ENCODE assay signal across 13 cellular contexts in the genomic region with DNA sequence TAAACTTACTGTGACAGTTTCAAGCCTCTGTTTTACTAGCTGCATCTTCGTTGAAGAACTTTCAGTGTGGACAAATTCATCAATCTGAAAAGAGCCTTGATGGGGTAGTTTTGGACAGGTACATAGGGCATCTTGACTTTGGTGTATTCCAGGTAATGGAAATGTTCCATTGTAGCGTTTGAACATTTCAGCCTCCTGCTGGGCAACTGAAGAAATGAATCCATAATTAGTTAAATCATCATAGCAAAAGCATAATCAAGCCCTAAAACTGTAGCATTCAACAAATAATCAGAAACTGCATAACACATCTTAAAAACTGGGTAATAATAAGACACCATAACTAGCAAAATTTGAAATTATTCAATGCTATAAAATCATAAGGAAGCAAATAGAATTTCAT.
DNase-seq lines count a peak whose midpoint lies in the region; ATAC-seq, FAIRE-seq and TF ChIP-seq lines count a peak whose summit lies in the region.
"Had no signal": no experiment of that assay in that cellular context is flagged by ENCODE, and none has a peak within 500 bp of the region (broad histone marks: within the 10 kb centered on the region; RNA-seq: fewer than 3 reads in every experiment).

No MANE protein-coding gene starts in this region.

- 92% methylated on average over 2 of the region's 2 CpGs for WGBS in HepG2 (ENCODE audit: low lambda C conversion rate)

- DNase-seq in CD14-positive monocyte (ENCODE audit: low spot score) (no peak), HT1080 (ENCODE audit: low read depth) (peak; percentile 1), astrocyte of the cerebellum (ENCODE audit: low read depth) (no peak), HepG2 (ENCODE audit: low spot score) (peak; percentile 3), MG63 (no peak)
- no peak for DNase-seq in activated CD4-positive, alpha-beta T cell treated with anti-CD3 and anti-CD28 coated beads for 36 hours
- DNase-seq: activated T-cell treated with anti-CD3 and anti-CD28 coated beads, Interleukin-2, amount 50 U/mL, for 48 hours; central memory CD4-positive, alpha-beta T cell; DMS79; gastrocnemius medialis had no signal

- no peaks in the 10 kb centered on the region for H3K27me3 Mint-ChIP-seq in CD14-positive monocyte (ENCODE audit: low read depth in 3 of 3)
- H3K27me3 Mint-ChIP-seq in activated CD4-positive, alpha-beta T cell treated with anti-CD3 and anti-CD28 coated beads for 36 hours: no peaks in the 10 kb centered on the region

- H3K4me2 ChIP-seq in HepG2 (ENCODE audit: low read depth, low read length): no peak overlapping the region

- TF ChIP-seq CTCF in CD14-positive monocyte (IDR thresholded peaks at IDR 0.05) (peak; percentile 24), astrocyte of the cerebellum (IDR thresholded peaks at IDR 0.05; ENCODE audit: low read depth, low read length, missing control alignments) (peak; percentile 6), HepG2 (CRISPR knock-in tag; IDR thresholded peaks at IDR 0.05) (0 out of 2 replicates have a peak, but pooled peaks have one; percentile 9)

- POLR2A ChIA-PET in HepG2 (lab: Yijun Ruan, JAX): no interaction called here
- POLR2A ChIA-PET in activated CD4-positive, alpha-beta T cell treated with anti-CD3 and anti-CD28 coated beads for 36 hours (lab: Charles Lee): no interaction called here

- no TSS peak for BruUV-seq in HepG2 (replicated peaks; lab: Mats Ljungman, UMichigan)

- H3K4me3 Mint-ChIP-seq in CD14-positive monocyte: no peak overlapping the region
- no peak overlapping the region for H3K4me3 Mint-ChIP-seq in activated CD4-positive, alpha-beta T cell treated with anti-CD3 and anti-CD28 coated beads for 36 hours

- H2AFZ ChIP-seq in HepG2 (ENCODE audit: low read length): no peak overlapping the region

- TF ChIP-seq EP300 in HepG2 (IDR thresholded peaks at IDR 0.05; ENCODE audit: low read depth in 2 of 2, low read length in 2 of 2) (no peak), HepG2 (CRISPR knock-in tag; IDR thresholded peaks at IDR 0.05; ENCODE audit: borderline replicate concordance) (no peak)

- in situ Hi-C loops in astrocyte of the cerebellum (cut with HindIII; ENCODE audit: low sequenced_read_pairs) (no loop called here), HepG2 (cut with HindIII; ENCODE audit: extremely low pct_ligation_motif_present, low pct_unique_long_range_greater_than_20kb) (no loop called here)

- H3K9ac ChIP-seq in HepG2 (ENCODE audit: insufficient read depth, low read depth, low read length): no peak overlapping the region

- no peak overlapping the region for H3K27ac ChIP-seq in HepG2 (ENCODE audit: extremely low read length, insufficient read depth, low read length)
- H3K27ac ChIP-seq: gastrocnemius medialis, thoracic aorta had no signal

- H3K36me3 ChIP-seq in HepG2 (replicated peaks in 1 of 2; ENCODE audit: control insufficient read depth in 1 of 2, insufficient read depth in 2 of 2, low read length in 2 of 2) (peaks cover 2 to 4% of the 10 kb centered on the region in 2 experiments; a peak in 4 of 5 replicates), MG63 (peaks cover 27% of the 10 kb centered on the region)
- H3K36me3 ChIP-seq: thoracic aorta had no signal

- H3K27me3 ChIP-seq in HepG2 (ENCODE audit: control insufficient read depth in 1 of 2, insufficient read depth in 2 of 2, low read length in 2 of 2) (no peaks in the 10 kb centered on the region), MG63 (no peaks in the 10 kb centered on the region)
- H3K27me3 ChIP-seq: gastrocnemius medialis had no signal

- no peaks in the 10 kb centered on the region for H4K20me1 ChIP-seq in HepG2 (ENCODE audit: insufficient read depth, low read length)

- no peaks in the 10 kb centered on the region for H3K79me2 ChIP-seq in HepG2 (ENCODE audit: insufficient read depth, low read length)

- H3K36me3 Mint-ChIP-seq in CD14-positive monocyte: no peaks in the 10 kb centered on the region
- peaks cover 17% of the 10 kb centered on the region for H3K36me3 Mint-ChIP-seq in activated CD4-positive, alpha-beta T cell treated with anti-CD3 and anti-CD28 coated beads for 36 hours (ENCODE audit: low read depth)

- no peak for FAIRE-seq in HepG2 (lab: Jason Lieb, UNC)

- H3K4me1 Mint-ChIP-seq in CD14-positive monocyte: peaks cover 4% of the 10 kb centered on the region
- H3K4me1 Mint-ChIP-seq in activated CD4-positive, alpha-beta T cell treated with anti-CD3 and anti-CD28 coated beads for 36 hours: no peaks in the 10 kb centered on the region

- no peak overlapping the region for H3K27ac Mint-ChIP-seq in CD14-positive monocyte
- no peak overlapping the region for H3K27ac Mint-ChIP-seq in activated CD4-positive, alpha-beta T cell treated with anti-CD3 and anti-CD28 coated beads for 36 hours

- no peak for TF ChIP-seq RAD21 in HepG2 (CRISPR knock-in tag; IDR thresholded peaks at IDR 0.05)

- TF ChIP-seq POLR2A in HepG2 (IDR thresholded peaks at IDR 0.05; ENCODE audit: insufficient read depth in 1 of 2, low read depth in 2 of 2, low read length in 2 of 2): no peak

- H3K9me3 ChIP-seq in HepG2 (ENCODE audit: low read length): no peaks in the 10 kb centered on the region
- no peaks in the 10 kb centered on the region for H3K9me3 ChIP-seq in MG63
- H3K9me3 ChIP-seq: gastrocnemius medialis, thoracic aorta had no signal

- H3K9me3 Mint-ChIP-seq in CD14-positive monocyte: no peaks in the 10 kb centered on the region
- no peaks in the 10 kb centered on the region for H3K9me3 Mint-ChIP-seq in activated CD4-positive, alpha-beta T cell treated with anti-CD3 and anti-CD28 coated beads for 36 hours (ENCODE audit: low read depth)

- H3K4me3 ChIP-seq in astrocyte of the cerebellum (ENCODE audit: low read depth, low read length) (no peak overlapping the region), HepG2 (replicated peaks in 1 of 3; ENCODE audit: insufficient read depth in 1 of 3, low read depth in 2 of 3, low read length in 3 of 3) (no peak overlapping the region), MG63 (no peak overlapping the region)
- H3K4me3 ChIP-seq: gastrocnemius medialis, thoracic aorta had no signal

- intact Hi-C loops in CD14-positive monocyte (cut with micrococcal nuclease) (loop anchor here in 1 of 2 donors (10.0 kb wide), 1 partner anchor 267 kb away; no protein-coding TSS in a partner anchor), HepG2 (cut with micrococcal nuclease; ENCODE audit: unreplicated experiment) (no loop called here)
- intact Hi-C loops in activated CD4-positive, alpha-beta T cell treated with anti-CD3 and anti-CD28 coated beads for 36 hours (cut with DNase I, micrococcal nuclease): no loop called here

- CTCF ChIA-PET in HepG2 (lab: Yijun Ruan, JAX; ENCODE audit: low intra/inter-chr PET ratio, low total read pairs): no interaction called here
- CTCF ChIA-PET in activated CD4-positive, alpha-beta T cell treated with anti-CD3 and anti-CD28 coated beads for 36 hours (lab: Charles Lee): interaction anchor here (1.4 kb wide), 1 partner anchor 13 kb away, joined by 3 read pairs; no protein-coding TSS in a partner anchor

- ATAC-seq in HepG2: no peak
- ATAC-seq in activated CD4-positive, alpha-beta T cell treated with anti-CD3 and anti-CD28 coated beads for 36 hours: no peak
- ATAC-seq in GM18868 (IDR thresholded peaks at IDR 0.05; ENCODE audit: unreplicated experiment): no peak
- ATAC-seq in HG02852 (IDR thresholded peaks at IDR 0.05; ENCODE audit: unreplicated experiment): no peak
- ATAC-seq: gastrocnemius medialis had no signal

- no peaks in the 10 kb centered on the region for H3K4me1 ChIP-seq in HepG2 (ENCODE audit: insufficient read depth, low read length)
- H3K4me1 ChIP-seq: gastrocnemius medialis had no signal

TF ChIP-seq in HepG2, 621 proteins besides CTCF, POLR2A, EP300 and RAD21:
- TF ChIP-seq STAG1 (CRISPR knock-in tag; IDR thresholded peaks at IDR 0.05) (0 out of 2 replicates have a peak, but pooled peaks have one; percentile 6), ZNF207 (IDR thresholded peaks at IDR 0.05; ENCODE audit: borderline replicate concordance) (no peak)

Comparison
In these comparisons a context has a peak if more than half of its experiments do, and no peak if none do; other contexts are left out.
1. DNase-seq: peak in HT1080 (single experiment) and HepG2 (single experiment); none in CD14-positive monocyte (single experiment), astrocyte of the cerebellum (single experiment), MG63 (single experiment) and activated CD4-positive, alpha-beta T cell treated with anti-CD3 and anti-CD28 coated beads for 36 hours (single experiment).
2. Peak in every context shown above with its lines, with median percentiles within 50 percentile points of each other: CTCF ChIP-seq.